11 cellular contexts compared by ENCODE assay signal in the genomic region with DNA sequence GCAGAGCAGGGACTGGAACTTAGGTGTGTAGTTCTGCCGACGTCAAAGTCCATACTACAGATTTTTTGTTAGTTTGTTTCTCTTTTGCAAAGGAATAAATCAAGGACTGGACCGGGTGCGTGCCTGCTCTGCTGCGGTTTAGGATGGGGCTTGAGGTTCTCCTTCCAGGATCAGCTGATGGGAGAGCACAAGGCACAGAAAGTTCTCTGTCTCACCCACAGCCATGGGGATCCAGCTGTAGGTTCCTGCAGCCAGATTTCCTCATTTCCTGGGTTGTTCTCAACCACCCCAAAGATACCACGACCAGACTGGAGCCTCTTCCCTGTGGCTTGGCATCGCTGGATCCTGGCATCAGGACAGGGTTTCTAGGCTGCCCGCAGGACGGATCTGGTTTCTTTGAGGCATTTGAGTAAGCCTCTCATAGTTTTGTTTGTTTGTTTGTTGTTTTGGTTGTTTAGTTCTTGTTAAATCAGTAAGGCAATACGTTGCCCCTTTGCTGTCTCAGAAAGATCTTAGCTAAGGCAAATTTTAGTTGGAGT. TPM values are rescaled to one million over a fixed set of nuclear protein-coding genes. Genes with fewer than 3 reads are reported as not detected.
DNase-seq lines count a peak whose midpoint lies in the region; ATAC-seq and TF ChIP-seq lines count a peak whose summit lies in the region.
"Had no signal": no experiment of that assay in that cellular context is flagged by ENCODE, and none has a peak within 500 bp of the region (broad histone marks: within the 10 kb centered on the region; RNA-seq: fewer than 3 reads in every experiment).

No MANE protein-coding gene starts in this region.

- H3K36me3 ChIP-seq in GM23248 (ENCODE audit: low read depth): no peaks in the 10 kb centered on the region
- H3K36me3 ChIP-seq in heart right ventricle: no peaks in the 10 kb centered on the region
- H3K36me3 ChIP-seq: left lung had no signal

- in situ Hi-C loops in GM23248 (cut with MboI): no loop called here

- H3K27me3 ChIP-seq in GM23248 (replicated peaks; ENCODE audit: insufficient read depth) (no peaks in the 10 kb centered on the region), heart right ventricle (peaks cover 0 to 79% (median 0%) of the 10 kb centered on the region in 7 donors)

- DNase-seq in GM23248 (peak; percentile 42), heart right ventricle (no peak), skeletal muscle cell (ENCODE audit: low read depth) (no peak), AG08395 (ENCODE audit: low spot score) (no peak), GM19240 (ENCODE audit: insufficient read length, low spot score) (no peak)
- DNase-seq in activated naive CD8-positive, alpha-beta T cell treated with anti-CD3 and anti-CD28 coated beads, Interleukin-2, amount 10 ng/mL, durations not matched to agents 7 days and 5 days: no peak
- no peak for DNase-seq in stimulated activated CD4-positive, alpha-beta T cell treated with anti-CD3 and anti-CD28 coated beads, Interleukin-4, amount 100 ng/mL, for 24 hours
- DNase-seq: activated CD4-positive, CD25-positive, alpha-beta regulatory T cell treated with anti-CD3 and anti-CD28 coated beads, Interleukin-2, amount 50 U/mL, for 72 hours; KBM-7; left lung had no signal

- WGBS in GM23248 (ENCODE audit: low coverage in 1 of 2, low lambda C conversion rate in 2 of 2, missing lambda C conversion rate in 2 of 2), 2 experiments: 30 to 32% methylated on average over 10 of the region's 10 CpGs
- WGBS in heart right ventricle, 2 donors: 46 to 58% methylated on average over 10 of the region's 10 CpGs

- H3K27me3 Mint-ChIP-seq in activated naive CD8-positive, alpha-beta T cell treated with anti-CD3 and anti-CD28 coated beads, Interleukin-2, amount 10 ng/mL, durations not matched to agents 7 days and 5 days: peaks cover 45% of the 10 kb centered on the region

- H3K9me3 Mint-ChIP-seq in activated naive CD8-positive, alpha-beta T cell treated with anti-CD3 and anti-CD28 coated beads, Interleukin-2, amount 10 ng/mL, durations not matched to agents 7 days and 5 days: no peaks in the 10 kb centered on the region

- H2AFZ ChIP-seq in GM23248: peak overlapping the region; percentile 87

- TF ChIP-seq CTCF in heart right ventricle (IDR thresholded peaks at IDR 0.05): no peak

- peak overlapping the region; percentile 74 for H3K9ac ChIP-seq in GM23248

- H3K27ac Mint-ChIP-seq in activated naive CD8-positive, alpha-beta T cell treated with anti-CD3 and anti-CD28 coated beads, Interleukin-2, amount 10 ng/mL, durations not matched to agents 7 days and 5 days: no peak overlapping the region

- H3K4me3 ChIP-seq in GM23248 (peak overlapping the region; percentile 91), heart right ventricle (peak overlapping the region in 9 of 10 donors; percentile 50 to 65 (median 57)), skeletal muscle cell (ENCODE audit: low read depth, low read length) (peak overlapping the region; percentile 70)

- H3K79me2 ChIP-seq in GM23248 (ENCODE audit: insufficient read depth): peaks cover 16% of the 10 kb centered on the region

- no peaks in the 10 kb centered on the region for H4K20me1 ChIP-seq in GM23248 (ENCODE audit: insufficient read depth)

- no peaks in the 10 kb centered on the region for H3K9me3 ChIP-seq in GM23248 (ENCODE audit: low read depth)
- no peaks in the 10 kb centered on the region for H3K9me3 ChIP-seq in heart right ventricle
- H3K9me3 ChIP-seq: left lung had no signal

- H3K4me1 Mint-ChIP-seq in activated naive CD8-positive, alpha-beta T cell treated with anti-CD3 and anti-CD28 coated beads, Interleukin-2, amount 10 ng/mL, durations not matched to agents 7 days and 5 days: peaks cover 4% of the 10 kb centered on the region

- POLR2A ChIA-PET in activated naive CD8-positive, alpha-beta T cell treated with anti-CD3 and anti-CD28 coated beads, Interleukin-2, amount 10 ng/mL, durations not matched to agents 7 days and 5 days (lab: Charles Lee): interaction anchor here (2.6 kb wide), 1 partner anchor 106 kb away, joined by 13 read pairs; the partner anchor contains the start of gene RPGR

- intact Hi-C loops in heart right ventricle (cut with DNase I): loop anchor here in 1 of 10 donors (2.0 kb wide), 1 partner anchor 61 kb away; no protein-coding TSS in a partner anchor

- no peaks in the 10 kb centered on the region for H3K36me3 Mint-ChIP-seq in activated naive CD8-positive, alpha-beta T cell treated with anti-CD3 and anti-CD28 coated beads, Interleukin-2, amount 10 ng/mL, durations not matched to agents 7 days and 5 days

- H3K27ac ChIP-seq in GM23248 (no peak overlapping the region), heart right ventricle (peak overlapping the region in 9 of 10 donors; percentile 13 to 74 (median 62))
- H3K27ac ChIP-seq: left lung had no signal

- H3K4me2 ChIP-seq in GM23248 (ENCODE audit: unreplicated experiment): peak overlapping the region; percentile 80

- H3K4me1 ChIP-seq in GM23248 (ENCODE audit: insufficient read depth) (0 out of 2 replicates have a peak, but pooled peaks cover 9% of the 10 kb centered on the region), heart right ventricle (peaks cover 0 to 5% (median 0%) of the 10 kb centered on the region in 9 donors)
- H3K4me1 ChIP-seq: left lung had no signal

- H3F3A ChIP-seq in GM23248 (ENCODE audit: insufficient read depth): no peaks in the 10 kb centered on the region

- no peaks in the 10 kb centered on the region for H3K9me2 ChIP-seq in GM23248 (ENCODE audit: insufficient read depth)

- no peak for ATAC-seq in activated naive CD8-positive, alpha-beta T cell treated with anti-CD3 and anti-CD28 coated beads, Interleukin-2, amount 10 ng/mL, durations not matched to agents 7 days and 5 days (ENCODE audit: low read depth)
- ATAC-seq in heart right ventricle: peak in 3 of 8 donors; percentile 11 to 58 (median 19)
- ATAC-seq in HG02763 (IDR thresholded peaks at IDR 0.05; ENCODE audit: unreplicated experiment): no peak

- peak overlapping the region; percentile 72 for H3K4me3 Mint-ChIP-seq in activated naive CD8-positive, alpha-beta T cell treated with anti-CD3 and anti-CD28 coated beads, Interleukin-2, amount 10 ng/mL, durations not matched to agents 7 days and 5 days

RNA-seq across cellular contexts. Expression of gene SRPX, which starts 0.8 kb away (rescaled TPM):
- total RNA-seq in GM23248 (2014; rRNA removed; shearing (Covaris generic)): 53.1 and 75.7 TPM in 2 replicates
- polyA plus RNA-seq in GM23248 (2016; fragmentation: Nextera tagmentation; extraction: Ambion mirVana) (82.2 and 84.4 TPM in 2 replicates), heart right ventricle (100 to 1,000 TPM in 1 of 2 donors, 10 to 100 TPM in 1; 70.9 to 204 TPM)
- 1 to 10 TPM; 3.3 to 3.5 TPM for total RNA-seq in activated naive CD8-positive, alpha-beta T cell treated with anti-CD3 and anti-CD28 coated beads, Interleukin-2, amount 10 ng/mL, durations not matched to agents 7 days and 5 days
- 10 to 100 TPM; 34.8 to 85.9 (median 47.7) TPM for total RNA-seq in heart right ventricle

Comparison
In these comparisons a context has a peak if more than half of its experiments do, and no peak if none do; other contexts are left out.
1. RNA of gene SRPX, which starts 0.8 kb away (total RNA-seq): 53.1 to 75.7 TPM in GM23248 and 34.8 to 85.9 TPM in heart right ventricle; 3.3 to 3.5 TPM in activated naive CD8-positive, alpha-beta T cell treated with anti-CD3 and anti-CD28 coated beads, Interleukin-2, amount 10 ng/mL, durations not matched to agents 7 days and 5 days; every median in the first group is over 4 times any median in the second.
2. Peak in every context shown above with its lines, with median percentiles within 50 percentile points of each other: H3K4me3 ChIP-seq.